In the genomic region with DNA sequence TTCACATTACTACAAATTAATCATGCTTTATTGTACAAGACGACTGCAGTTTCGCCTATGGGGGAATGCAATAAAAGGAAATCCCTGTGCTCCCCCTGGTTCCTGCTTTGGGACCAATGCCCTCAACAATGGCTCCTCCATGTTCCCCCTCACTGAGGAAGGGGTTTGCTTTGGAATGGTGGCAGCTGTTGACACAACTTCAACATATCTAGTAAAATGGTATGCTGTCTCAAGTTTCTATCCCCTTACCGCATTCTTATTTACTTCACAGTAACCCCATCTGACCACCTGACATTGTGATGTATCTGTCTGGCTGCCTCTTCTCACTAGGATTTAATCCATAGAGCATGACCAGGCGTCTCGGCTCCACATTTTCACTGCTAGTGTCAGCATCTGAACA, we compare ENCODE assay signal across 28 cellular contexts. TPM values are rescaled to one million over a fixed set of nuclear protein-coding genes. Genes with fewer than 3 reads are reported as not detected.
"Had no signal": no experiment of that assay in that cellular context is flagged by ENCODE, and none has a peak within 500 bp of the region (broad histone marks: within the 10 kb centered on the region; RNA-seq: fewer than 3 reads in every experiment).

No MANE protein-coding gene starts in this region.

- H3K9me3 Mint-ChIP-seq: activated CD4-positive, alpha-beta T cell treated with anti-CD3 and anti-CD28 coated beads, Interleukin-2, amount 10 ng/mL, durations not matched to agents 24 days and 14 days; activated naive CD4-positive, alpha-beta T cell treated with anti-CD3 and anti-CD28 coated beads, Interleukin-2, amount 50 U/mL, for 72 hours; activated naive CD8-positive, alpha-beta T cell treated with anti-CD3 and anti-CD28 coated beads, Interleukin-2, amount 50 U/mL, for 24 hours; activated T-cell treated with anti-CD3 and anti-CD28 coated beads, Interleukin-2, amount 50 U/mL, for 4 hours; brain; central memory CD8-positive, alpha-beta T cell; WTC11 had no signal

- H3K36me3 Mint-ChIP-seq: activated naive CD4-positive, alpha-beta T cell treated with anti-CD3 and anti-CD28 coated beads, Interleukin-2, amount 50 U/mL, for 72 hours; brain; WTC11 had no signal

- H3K4me3 Mint-ChIP-seq: activated CD4-positive, alpha-beta T cell treated with anti-CD3 and anti-CD28 coated beads, Interleukin-2, amount 10 ng/mL, durations not matched to agents 24 days and 14 days; activated naive CD8-positive, alpha-beta T cell treated with anti-CD3 and anti-CD28 coated beads, Interleukin-2, amount 50 U/mL, for 24 hours; activated T-cell treated with anti-CD3 and anti-CD28 coated beads, Interleukin-2, amount 50 U/mL, for 4 hours; brain; central memory CD8-positive, alpha-beta T cell; T-helper 17 cell; WTC11 had no signal

- ATAC-seq: activated naive CD4-positive, alpha-beta T cell treated with anti-CD3 and anti-CD28 coated beads, Interleukin-2, amount 50 U/mL, for 72 hours; activated naive CD8-positive, alpha-beta T cell treated with anti-CD3 and anti-CD28 coated beads, Interleukin-2, amount 50 U/mL, for 24 hours; activated T-cell treated with anti-CD3 and anti-CD28 coated beads, Interleukin-2, amount 50 U/mL, for 4 hours; PC-3; T-helper 17 cell; WTC11 had no signal

- DNase-seq: activated CD4-positive, alpha-beta T cell treated with anti-CD3 and anti-CD28 coated beads, Interleukin-2, amount 10 ng/mL, durations not matched to agents 24 days and 14 days; activated CD4-positive, alpha-beta T cell treated with anti-CD3 and anti-CD28 coated beads, Interleukin-2, amount 50 U/mL, for 48 hours; activated CD4-positive, CD25-positive, alpha-beta regulatory T cell treated with anti-CD3 and anti-CD28 coated beads, Interleukin-2, amount 50 U/mL, for 72 hours; activated CD8-positive, alpha-beta memory T cell treated with anti-CD3 and anti-CD28 coated beads for 24 hours; activated effector memory CD4-positive, alpha-beta T cell treated with anti-CD3 and anti-CD28 coated beads, Interleukin-2, amount 50 U/mL, for 16 hours; activated naive CD4-positive, alpha-beta T cell treated with Interleukin-2 at 50 U/mL for 16 hours; activated naive CD8-positive, alpha-beta T cell treated with anti-CD3 and anti-CD28 coated beads, Interleukin-2, amount 50 U/mL, for 24 hours; activated T-cell treated with anti-CD3 and anti-CD28 coated beads, Interleukin-2, amount 50 U/mL, for 4 hours; amygdala; KBM-7; NCI-H1048; NCI-H146; NCI-H187 treated with DMSO at 0.1 percent for 48 hours; NCI-H2081 treated with DMSO at 0.1 percent for 48 hours; NCI-H446; NCI-H526; NCI-H82; PC-3; T-helper 17 cell; T-helper 9 cell had no signal

- H3K4me1 Mint-ChIP-seq: central memory CD8-positive, alpha-beta T cell had no signal

- H3K27ac Mint-ChIP-seq: activated CD4-positive, alpha-beta T cell treated with anti-CD3 and anti-CD28 coated beads, Interleukin-2, amount 10 ng/mL, durations not matched to agents 24 days and 14 days; activated naive CD4-positive, alpha-beta T cell treated with anti-CD3 and anti-CD28 coated beads, Interleukin-2, amount 50 U/mL, for 72 hours; activated naive CD8-positive, alpha-beta T cell treated with anti-CD3 and anti-CD28 coated beads, Interleukin-2, amount 50 U/mL, for 24 hours; brain; T-helper 17 cell; WTC11 had no signal

- FAIRE-seq: astrocyte, RCC 7860 had no signal

RNA-seq across cellular contexts. Expression of a gene that starts 48.8 kb away (rescaled TPM):
- total RNA-seq: activated CD4-positive, alpha-beta T cell treated with anti-CD3 and anti-CD28 coated beads, Interleukin-2, amount 10 ng/mL, durations not matched to agents 24 days and 14 days; activated naive CD4-positive, alpha-beta T cell treated with anti-CD3 and anti-CD28 coated beads, Interleukin-2, amount 50 U/mL, for 72 hours; activated T-cell treated with anti-CD3 and anti-CD28 coated beads, Interleukin-2, amount 50 U/mL, for 4 hours; astrocyte; LHCN-M2; M059J; PC-3; T-helper 17 cell had no signal
